In the genomic region with DNA sequence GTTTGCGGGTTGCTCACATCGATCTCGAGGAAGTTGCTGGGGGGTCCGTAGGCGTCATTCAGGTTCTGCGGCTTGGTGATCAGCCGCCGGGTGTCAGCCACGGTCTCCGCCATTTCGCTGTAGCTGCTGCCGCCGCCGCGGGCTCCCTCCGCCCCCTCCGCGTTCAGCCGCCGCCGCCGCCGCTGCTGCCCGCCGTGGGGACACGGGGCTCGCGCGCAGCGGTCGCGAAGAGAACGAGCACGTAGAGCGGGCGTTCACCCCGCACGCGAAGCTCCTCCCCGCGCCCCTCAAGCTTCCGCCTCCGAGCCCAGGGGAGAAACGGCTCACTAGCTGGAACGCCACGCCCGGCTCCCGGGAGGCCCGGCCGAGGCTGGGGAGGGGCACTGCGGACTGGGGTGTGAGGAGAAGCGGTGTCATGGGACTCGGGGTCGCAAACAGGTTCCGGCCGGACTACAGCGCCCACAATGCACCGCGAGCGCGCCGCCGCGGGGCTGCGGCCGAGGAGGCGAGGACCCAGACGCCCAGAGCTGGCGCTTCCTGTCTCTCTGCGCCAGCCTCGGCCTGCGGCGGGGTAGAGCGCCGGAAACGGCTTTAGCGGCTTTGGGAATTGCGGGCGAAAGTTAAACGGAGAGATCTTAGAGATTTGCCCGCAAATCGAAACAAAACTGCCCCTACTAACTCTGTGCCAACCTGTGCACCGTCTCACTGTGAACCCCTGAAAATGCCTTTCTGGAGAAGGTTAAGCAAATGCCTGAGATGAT, we compare ENCODE assay signal across 8 cellular contexts. TPM values are rescaled to one million over a fixed set of nuclear protein-coding genes. Genes with fewer than 3 reads are reported as not detected.
DNase-seq lines count a peak whose midpoint lies in the region; ATAC-seq and TF ChIP-seq lines count a peak whose summit lies in the region.

A gene (minus strand): TSS at position 232 of the 761 bp plus-strand sequence. CDS start 119 bp downstream, at position 113.

- H3K27ac ChIP-seq in IMR-90 (ENCODE audit: insufficient read depth, low read length) (peak within 1 kb of the TSS; percentile 97), PC-3 (ENCODE audit: low read length) (peak within 1 kb of the TSS; percentile 72)

- peak within 1 kb of the TSS; percentile 92 for H4K5ac ChIP-seq in IMR-90 (ENCODE audit: low read depth, low read length)

- H4K8ac ChIP-seq in IMR-90 (ENCODE audit: low read depth in 2 of 2, low read length in 2 of 2), result peak within 1 kb of the TSS; percentile 96 to 100

- H3K4me3 ChIP-seq in IMR-90 (ENCODE audit: insufficient read depth, low read depth, low read length) (peak within 1 kb of the TSS; percentile 72), PC-3 (ENCODE audit: low read length) (peak within 1 kb of the TSS; percentile 89), epithelial cell of esophagus (ENCODE audit: low read length) (peak within 1 kb of the TSS; percentile 62), mucosa of descending colon (peak within 1 kb of the TSS; percentile 97)

- DNase-seq in DMS153 treated with DMSO at 0.1 percent for 48 hours (lab: John Stamatoyannopoulos, UW; ENCODE audit: unreplicated experiment) (peak; percentile 91), IMR-90 (peak; percentile 96), PC-3 (peak; percentile 91), activated T-cell treated with anti-CD3 and anti-CD28 coated beads for 48 hours (ENCODE audit: low read depth) (peak; percentile 91), epithelial cell of esophagus (ENCODE audit: low read depth) (peak; percentile 96), mucosa of descending colon (peak; percentile 95 to 99 (median 98))
- peak; percentile 83 for DNase-seq in stimulated activated CD8-positive, alpha-beta memory T cell treated with anti-CD3 and anti-CD28 coated beads, Interleukin-4, amount 100 ng/mL, for 24 hours (ENCODE audit: low read depth)

- peak within 1 kb of the TSS; percentile 86 for H4K91ac ChIP-seq in IMR-90 (ENCODE audit: insufficient read depth, low read depth, low read length)

- H3F3A ChIP-seq in PC-3 (ENCODE audit: low read length, unreplicated experiment), result no peaks in the 10 kb centered on the region

- POLR2A ChIA-PET in IMR-90 (lab: Charles Lee; ENCODE audit: unreplicated experiment), result interaction anchor here (0.5 to 0.6 kb wide), 2 partner anchors 231 to 362 kb away, joined by 3 to 4 read pairs; no protein-coding TSS in a partner anchor
- POLR2A ChIA-PET in PC-3 (lab: Charles Lee; ENCODE audit: unreplicated experiment), result interaction anchor here (0.6 to 1.0 kb wide), 4 partner anchors 32 to 1047 kb away, joined by 3 to 4 read pairs (median 4); no protein-coding TSS in a partner anchor

- intact Hi-C loops in IMR-90 (cut with micrococcal nuclease), result loop anchor here (1.0 to 5.0 kb wide), 5 partner anchors 33 to 264 kb away; a partner anchor contains a TSS
- intact Hi-C loops in PC-3 (cut with micrococcal nuclease), result loop anchor here (1.0 to 5.0 kb wide), 2 partner anchors 134 to 146 kb away; no protein-coding TSS in a partner anchor
- intact Hi-C loops in mucosa of descending colon (cut with DNase I, micrococcal nuclease), result no loop called here

- peak within 1 kb of the TSS; percentile 93 for H3K14ac ChIP-seq in IMR-90 (replicated peaks; ENCODE audit: low read depth, low read length)

- H3K23ac ChIP-seq in IMR-90 (ENCODE audit: low read depth, low read length), result peak within 1 kb of the TSS; percentile 96

- peaks cover 48% of the 10 kb centered on the region for H3K79me2 ChIP-seq in PC-3 (ENCODE audit: low read length)

- no peaks in the 10 kb centered on the region; the same call in 1 of the 2 replicates for H3K9me1 ChIP-seq in IMR-90 (ENCODE audit: insufficient read depth, low read length)

- peak within 1 kb of the TSS; percentile 93 for H3K4ac ChIP-seq in IMR-90 (ENCODE audit: low read depth, low read length)

- peak within 1 kb of the TSS; percentile 70 for H2BK120ac ChIP-seq in IMR-90 (ENCODE audit: low read depth, low read length)

- BruUV-seq in IMR-90 (replicated peaks; lab: Mats Ljungman, UMichigan) (no TSS peak), PC-3 (replicated peaks; lab: Mats Ljungman, UMichigan) (no TSS peak)

- H4K20me1 ChIP-seq in IMR-90 (ENCODE audit: insufficient read depth, low read length), result peaks cover 6% of the 10 kb centered on the region
- no peaks in the 10 kb centered on the region for H4K20me1 ChIP-seq in PC-3 (ENCODE audit: low read length)

- H3K79me1 ChIP-seq in IMR-90 (ENCODE audit: low read depth in 1 of 2, low read length in 2 of 2), result peaks cover 4 to 12% of the 10 kb centered on the region in 2 experiments; a peak in 3 of 4 replicates

- peak within 1 kb of the TSS; percentile 3; the same call in 1 of the 2 replicates for H2BK20ac ChIP-seq in IMR-90 (ENCODE audit: low read depth, low read length)

- H2BK5ac ChIP-seq in IMR-90 (ENCODE audit: low read depth, low read length, poor library complexity, severe bottlenecking), result peak within 1 kb of the TSS; percentile 90

- dilution Hi-C loops in IMR-90 (cut with HindIII; ENCODE audit: low sequenced_read_pairs, unreplicated experiment), result no loop called here

- peak within 1 kb of the TSS; percentile 98 for H3K4me2 ChIP-seq in IMR-90 (ENCODE audit: low read depth, low read length)
- peak within 1 kb of the TSS; percentile 88 for H3K4me2 ChIP-seq in PC-3 (ENCODE audit: low read length)

- no peak for TF ChIP-seq RAD21 in IMR-90 (IDR thresholded peaks at IDR 0.05; ENCODE audit: low read length)

- peak within 1 kb of the TSS; percentile 91 for H2AK9ac ChIP-seq in IMR-90 (replicated peaks; ENCODE audit: low read depth, low read length, poor library complexity)

- TF ChIP-seq CTCF in IMR-90 (conservative IDR thresholded peaks at IDR 0.05; ENCODE audit: low read depth, low read length) (peak; percentile 23), PC-3 (conservative IDR thresholded peaks at IDR 0.05; ENCODE audit: low read depth, low read length) (no peak), epithelial cell of esophagus (IDR thresholded peaks at IDR 0.05; ENCODE audit: insufficient read depth, low read depth, low read length, missing control alignments) (no peak), mucosa of descending colon (IDR thresholded peaks at IDR 0.05) (no peak)

- H3K36me3 ChIP-seq in IMR-90 (ENCODE audit: control insufficient read depth, insufficient read depth, low read length) (no peaks in the 10 kb centered on the region), PC-3 (ENCODE audit: low read depth, low read length) (no peaks in the 10 kb centered on the region), mucosa of descending colon (ENCODE audit: low read depth) (no peaks in the 10 kb centered on the region)

- peak within 1 kb of the TSS; percentile 42 for H2AK5ac ChIP-seq in IMR-90 (ENCODE audit: low read depth, low read length)

- peak within 1 kb of the TSS; percentile 99 for H3K56ac ChIP-seq in IMR-90 (ENCODE audit: extremely low read depth, insufficient read depth, low read length)

- H2BK15ac ChIP-seq in IMR-90 (ENCODE audit: low read depth, low read length), result peak within 1 kb of the TSS; percentile 31; the same call in 1 of the 3 replicates

- H3K27me3 ChIP-seq in IMR-90 (ENCODE audit: control insufficient read depth, insufficient read depth, low read length), result no peaks in the 10 kb centered on the region
- H3K27me3 ChIP-seq in PC-3 (ENCODE audit: low read length), result no peaks in the 10 kb centered on the region

- H3K9me3 ChIP-seq in IMR-90 (ENCODE audit: control insufficient read depth, insufficient read depth, low read length) (no peaks in the 10 kb centered on the region), PC-3 (ENCODE audit: low read length) (no peaks in the 10 kb centered on the region), mucosa of descending colon (no peaks in the 10 kb centered on the region)

- no peaks in the 10 kb centered on the region for H3K9me2 ChIP-seq in PC-3 (replicated peaks; ENCODE audit: low read length)

- 1% methylated on average over 20 of the region's 83 CpGs; no CpG with 5 or more reads in 1 of the 2 experiments for whole genome bisulfite sequencing in IMR-90 (ENCODE audit: extremely low coverage in 2 of 2, insufficient read length in 1 of 2), 2 experiments

- peak within 1 kb of the TSS; percentile 100 for H3K9ac ChIP-seq in IMR-90 (ENCODE audit: low read depth, low read length)
- peak within 1 kb of the TSS; percentile 83 for H3K9ac ChIP-seq in PC-3 (ENCODE audit: low read length)

- H2AFZ ChIP-seq in IMR-90 (replicated peaks; ENCODE audit: low read length, poor library complexity) (peak within 1 kb of the TSS; percentile 93), PC-3 (ENCODE audit: low read length) (peak within 1 kb of the TSS; percentile 96)

- H3K18ac ChIP-seq in IMR-90 (ENCODE audit: low read depth, low read length), result peak within 1 kb of the TSS; percentile 89

- in situ Hi-C loops in IMR-90 (cut with MboI; ENCODE audit: low sequenced_read_pairs), result no loop called here

- ATAC-seq in GM21528 (IDR thresholded peaks at IDR 0.05; ENCODE audit: low FRiP score, unreplicated experiment) (peak; percentile 86), IMR-90 (ENCODE audit: low read depth) (peak; percentile 95), PC-3 (peak; percentile 90), mucosa of descending colon (peak; percentile 97)

- TF ChIP-seq POLR2A in IMR-90 (IDR thresholded peaks at IDR 0.05; ENCODE audit: low read depth, low read length), result peak; percentile 58; the same call in 1 of the 2 replicates

- CTCF ChIA-PET in IMR-90 (lab: Yijun Ruan, JAX) (no interaction called here), PC-3 (lab: Charles Lee) (interaction anchor here (0.6 to 1.2 kb wide), 2 partner anchors 231 to 280 kb away, joined by 3 to 8 read pairs; no protein-coding TSS in a partner anchor)

- H3K4me1 ChIP-seq in IMR-90 (ENCODE audit: control insufficient read depth, insufficient read depth, low read length) (no peaks in the 10 kb centered on the region), PC-3 (ENCODE audit: insufficient read depth, low read length) (peaks cover 6% of the 10 kb centered on the region; the same call in 1 of the 2 replicates), mucosa of descending colon (ENCODE audit: low read depth) (peaks cover 4% of the 10 kb centered on the region)

TF ChIP-seq in IMR-90, 13 proteins besides CTCF, POLR2A, EP300 and RAD21:
- peak; percentile 62; the same call in 1 of the 2 replicates for TF ChIP-seq MAZ (IDR thresholded peaks at IDR 0.05; ENCODE audit: borderline replicate concordance, low read depth, low read length)
- TF ChIP-seq RCOR1 (IDR thresholded peaks at IDR 0.05; ENCODE audit: insufficient replicate concordance, low read length), result no peak
- no peak for TF ChIP-seq BHLHE40 (IDR thresholded peaks at IDR 0.05; ENCODE audit: low read depth, low read length)
- TF ChIP-seq MXI1 (IDR thresholded peaks at IDR 0.05; ENCODE audit: borderline replicate concordance, low read depth, low read length), result peak; percentile 56; the same call in 1 of the 2 replicates

RNA-seq across cellular contexts. Expression of the gene that starts here (rescaled TPM):
- total RNA-seq in IMR-90 (2012; rRNA removed) (105 and 171 TPM in 2 replicates), PC-3 (2014; rRNA removed) (92.7 and 110 TPM in 2 replicates), mucosa of descending colon (100 to 1,000 TPM in 2 of 3 donors, 10 to 100 TPM in 1; 97.8 to 139 (median 103) TPM)
- 123 and 159 TPM in 2 replicates for polyA plus RNA-seq in IMR-90 (2012; rRNA removed)
- polyA plus RNA-seq in IMR-90 (2012; cell fraction: cytosol; rRNA removed), result 53.2 and 58.6 TPM in 2 replicates
- polyA plus RNA-seq in IMR-90 (2012; cell fraction: nucleus; rRNA removed; ENCODE audit: low replicate concordance), result 10.6 and 43.9 TPM in 2 replicates

Comparison
In these comparisons a context has a peak if more than half of its experiments do, and no peak if none do; other contexts are left out.
1. Peak in every context shown above with its lines: DNase-seq, ATAC-seq, H3K4me3 ChIP-seq and H3K27ac ChIP-seq.
2. intact Hi-C loops: an anchor here in IMR-90 (1.0 to 5.0 kb wide) and PC-3 (1.0 to 5.0 kb wide); none called in mucosa of descending colon.